21 cellular contexts compared by ENCODE assay signal in genomic region chr3:188316723-188317070, GRCh38.
DNase-seq lines count a peak whose midpoint lies in the region; ATAC-seq and TF ChIP-seq lines count a peak whose summit lies in the region.
"Had no signal": no experiment of that assay in that cellular context is flagged by ENCODE, and none has a peak within 500 bp of the region (broad histone marks: within the 10 kb centered on the region; RNA-seq: fewer than 3 reads in every experiment).

No MANE protein-coding gene starts in this region.

- peak overlapping the region in 1 of 2 donors; percentile 26 for H3K27ac Mint-ChIP-seq in activated naive CD4-positive, alpha-beta T cell treated with anti-CD3 and anti-CD28 coated beads, Interleukin-2, amount 50 U/mL, for 72 hours
- no peak overlapping the region for H3K27ac Mint-ChIP-seq in stimulated activated effector memory CD8-positive, alpha-beta T cell treated with anti-CD3 and anti-CD28 coated beads, Interleukin-12 subunit alpha, Interleukin-12 subunit beta, amount 100 ng/mL, for 72 hours
- H3K27ac Mint-ChIP-seq: activated naive CD8-positive, alpha-beta T cell treated with anti-CD3 and anti-CD28 coated beads, Interleukin-2, amount 10 ng/mL, durations not matched to agents 7 days and 5 days; CD4-positive, alpha-beta memory T cell; T-helper 2 cell treated with Interferon-gamma antibody and Interleukin-4, amounts not matched to agents 5 μg/mL and 100 μg/mL, for 36 hours had no signal

- H3K36me3 ChIP-seq in adrenal gland (replicated peaks in 1 of 2) (no peaks in the 10 kb centered on the region), WERI-Rb-1 (no peaks in the 10 kb centered on the region)
- H3K36me3 ChIP-seq: vagina had no signal

- H3K4me3 Mint-ChIP-seq in stimulated activated effector memory CD8-positive, alpha-beta T cell treated with anti-CD3 and anti-CD28 coated beads, Interleukin-12 subunit alpha, Interleukin-12 subunit beta, amount 100 ng/mL, for 72 hours, result no peak overlapping the region
- H3K4me3 Mint-ChIP-seq: activated naive CD8-positive, alpha-beta T cell treated with anti-CD3 and anti-CD28 coated beads, Interleukin-2, amount 10 ng/mL, durations not matched to agents 7 days and 5 days; CD4-positive, alpha-beta memory T cell; T-helper 2 cell treated with Interferon-gamma antibody and Interleukin-4, amounts not matched to agents 5 μg/mL and 100 μg/mL, for 36 hours had no signal

- H3K4me1 ChIP-seq in adrenal gland (replicated peaks in 1 of 2) (peaks cover 9 to 22% of the 10 kb centered on the region in 2 donors), right cardiac atrium (ENCODE audit: control insufficient read depth, insufficient read depth, low read length) (peaks cover 4% of the 10 kb centered on the region)

- H3K9me3 ChIP-seq in adrenal gland (replicated peaks in 1 of 3), result no peaks in the 10 kb centered on the region
- H3K9me3 ChIP-seq in right cardiac atrium (ENCODE audit: control insufficient read depth, low read length), result no peaks in the 10 kb centered on the region
- no peaks in the 10 kb centered on the region for H3K9me3 ChIP-seq in WERI-Rb-1 (ENCODE audit: severe bottlenecking)
- H3K9me3 ChIP-seq: A549, vagina had no signal

- peaks cover 22% of the 10 kb centered on the region for H3K4me1 Mint-ChIP-seq in stimulated activated effector memory CD8-positive, alpha-beta T cell treated with anti-CD3 and anti-CD28 coated beads, Interleukin-12 subunit alpha, Interleukin-12 subunit beta, amount 100 ng/mL, for 72 hours

- TF ChIP-seq CTCF in adrenal gland (IDR thresholded peaks at IDR 0.05) (no peak), WERI-Rb-1 (IDR thresholded peaks at IDR 0.05; ENCODE audit: low read depth, low read length) (no peak)

- TF ChIP-seq POLR2A in adrenal gland (IDR thresholded peaks at IDR 0.05), result no peak

- H3K27ac ChIP-seq in adrenal gland, result peak overlapping the region in 3 of 5 donors; percentile 37 to 73 (median 51)
- H3K27ac ChIP-seq in right cardiac atrium (ENCODE audit: low read length), result peak overlapping the region; percentile 51
- H3K27ac ChIP-seq in WERI-Rb-1, result no peak overlapping the region
- H3K27ac ChIP-seq: A549, KMS-11, parathyroid adenoma, vagina had no signal

- peaks cover 6 to 20% of the 10 kb centered on the region in 2 donors for H3K36me3 Mint-ChIP-seq in activated naive CD4-positive, alpha-beta T cell treated with anti-CD3 and anti-CD28 coated beads, Interleukin-2, amount 50 U/mL, for 72 hours
- H3K36me3 Mint-ChIP-seq in stimulated activated effector memory CD8-positive, alpha-beta T cell treated with anti-CD3 and anti-CD28 coated beads, Interleukin-12 subunit alpha, Interleukin-12 subunit beta, amount 100 ng/mL, for 72 hours, result peaks cover 7% of the 10 kb centered on the region

- intact Hi-C loops in adrenal gland (cut with DNase I), result no loop called here
- intact Hi-C loops in right cardiac atrium (cut with DNase I), result no loop called here

- WGBS in adrenal gland, 4 donors, result 71 to 78% (median 73%) methylated on average over 3 of the region's 3 CpGs
- WGBS in right cardiac atrium, result 76% methylated on average over 3 of the region's 3 CpGs

- H3K27me3 ChIP-seq in adrenal gland (no peaks in the 10 kb centered on the region), right cardiac atrium (ENCODE audit: control insufficient read depth, insufficient read depth) (no peaks in the 10 kb centered on the region), WERI-Rb-1 (ENCODE audit: insufficient read depth, low read depth, severe bottlenecking) (no peaks in the 10 kb centered on the region)
- H3K27me3 ChIP-seq: vagina had no signal

- ATAC-seq in activated naive CD4-positive, alpha-beta T cell treated with anti-CD3 and anti-CD28 coated beads, Interleukin-2, amount 50 U/mL, for 72 hours, result peak; percentile 22 to 79
- peak; percentile 24 to 31 for ATAC-seq in right cardiac atrium
- ATAC-seq in stimulated activated effector memory CD8-positive, alpha-beta T cell treated with anti-CD3 and anti-CD28 coated beads, Interleukin-12 subunit alpha, Interleukin-12 subunit beta, amount 100 ng/mL, for 72 hours, result peak; percentile 58
- ATAC-seq: A549, left colon had no signal

- H3K9me3 Mint-ChIP-seq in activated naive CD4-positive, alpha-beta T cell treated with anti-CD3 and anti-CD28 coated beads, Interleukin-2, amount 50 U/mL, for 72 hours, result peaks cover 0 to 5% of the 10 kb centered on the region in 2 donors
- H3K9me3 Mint-ChIP-seq in stimulated activated effector memory CD8-positive, alpha-beta T cell treated with anti-CD3 and anti-CD28 coated beads, Interleukin-12 subunit alpha, Interleukin-12 subunit beta, amount 100 ng/mL, for 72 hours, result no peaks in the 10 kb centered on the region
- H3K9me3 Mint-ChIP-seq: CD4-positive, alpha-beta memory T cell; T-helper 2 cell treated with Interferon-gamma antibody and Interleukin-4, amounts not matched to agents 5 μg/mL and 100 μg/mL, for 36 hours had no signal

- DNase-seq in activated naive CD4-positive, alpha-beta T cell treated with anti-CD3 and anti-CD28 coated beads, Interleukin-2, amount 50 U/mL, for 72 hours (ENCODE audit: low spot score in 2 of 2), result no peak
- no peak for DNase-seq in activated naive CD4-positive, alpha-beta T cell (lab: John Stamatoyannopoulos, UW)
- DNase-seq in adrenal gland, result no peak
- no peak for DNase-seq in right cardiac atrium
- DNase-seq in stimulated activated effector memory CD8-positive, alpha-beta T cell treated with anti-CD3 and anti-CD28 coated beads, Interleukin-12 subunit alpha, Interleukin-12 subunit beta, amount 100 ng/mL, for 72 hours (ENCODE audit: low spot score in 2 of 2), result peak in 1 of 2 donors; percentile 58
- no peak for DNase-seq in DMS53 (lab: John Stamatoyannopoulos, UW)
- no peak for DNase-seq in midbrain (lab: John Stamatoyannopoulos, UW)
- no peak for DNase-seq in WERI-Rb-1
- DNase-seq: activated naive CD8-positive, alpha-beta T cell treated with anti-CD3 and anti-CD28 coated beads, Interleukin-2, amount 10 ng/mL, durations not matched to agents 7 days and 5 days; CD4-positive, alpha-beta memory T cell; effector memory CD4-positive, alpha-beta T cell; left colon; NCI-H1417; NCI-H2227 treated with DMSO at 0.1 percent for 48 hours; SHP77 treated with DMSO at 0.1 percent for 48 hours; stimulated activated naive CD4-positive, alpha-beta T cell treated with Interleukin-2 at 50 U/mL for 16 hours had no signal

- H3K4me3 ChIP-seq in adrenal gland (no peak overlapping the region), right cardiac atrium (ENCODE audit: low read length) (no peak overlapping the region), WERI-Rb-1 (ENCODE audit: low read depth, low read length) (no peak overlapping the region)
- H3K4me3 ChIP-seq: A549, vagina had no signal
